ENCODE assay signal across 8 cellular contexts in the genomic region with DNA sequence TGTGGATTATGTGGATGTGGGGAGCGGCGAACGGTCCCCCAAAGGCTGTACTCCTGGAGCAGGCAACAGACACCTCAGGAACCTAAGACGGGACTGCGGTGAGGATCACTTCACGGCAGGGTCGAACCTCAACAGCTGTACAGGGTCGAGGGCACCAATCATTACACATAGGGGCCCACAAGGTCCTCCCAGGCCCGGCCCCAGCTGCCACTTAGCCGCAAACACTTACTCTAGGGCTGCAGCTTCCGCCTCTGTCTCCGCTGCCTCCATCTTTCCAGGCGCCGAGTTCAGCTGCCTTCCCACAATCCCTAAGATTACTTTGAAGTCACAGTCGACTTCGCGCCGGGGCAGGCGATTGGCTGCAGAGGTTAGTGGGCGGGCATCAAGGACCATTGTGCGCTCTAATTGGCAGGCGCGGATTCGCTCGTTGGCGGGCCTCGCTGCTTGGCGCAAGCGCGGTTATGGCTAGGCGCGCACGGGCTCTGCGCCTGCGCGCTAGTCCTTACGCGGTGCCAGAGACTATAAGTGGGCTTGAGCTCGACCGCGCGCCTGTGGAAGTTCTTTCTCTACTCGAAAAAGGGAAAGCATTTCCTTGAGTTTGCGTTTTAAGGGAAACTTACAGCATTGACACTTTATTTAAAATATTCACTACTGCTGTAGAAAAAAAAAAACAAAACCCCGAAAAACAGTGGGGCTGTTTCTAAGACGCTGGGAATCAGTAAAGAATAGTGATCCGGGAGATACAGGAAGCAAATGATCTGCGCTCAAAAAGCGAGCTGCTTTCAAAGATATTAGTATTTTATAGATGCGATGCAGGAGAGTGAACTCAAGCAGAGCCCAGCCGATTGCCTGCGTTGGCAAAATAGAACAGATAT. TPM values are rescaled to one million over a fixed set of nuclear protein-coding genes. Genes with fewer than 3 reads are reported as not detected.
A peak's percentile ranks its signal among the peaks of the same experiment; 100 is the strongest.
DNase-seq lines count a peak whose midpoint lies in the region; ATAC-seq, FAIRE-seq and TF ChIP-seq lines count a peak whose summit lies in the region.

A gene with protein sequence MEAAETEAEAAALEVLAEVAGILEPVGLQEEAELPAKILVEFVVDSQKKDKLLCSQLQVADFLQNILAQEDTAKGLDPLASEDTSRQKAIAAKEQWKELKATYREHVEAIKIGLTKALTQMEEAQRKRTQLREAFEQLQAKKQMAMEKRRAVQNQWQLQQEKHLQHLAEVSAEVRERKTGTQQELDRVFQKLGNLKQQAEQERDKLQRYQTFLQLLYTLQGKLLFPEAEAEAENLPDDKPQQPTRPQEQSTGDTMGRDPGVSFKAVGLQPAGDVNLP (minus strand): TSS at position 293 of the 875 bp plus-strand sequence. CDS start 23 bp downstream, at position 270.

- ATAC-seq in HG02840 (IDR thresholded peaks at IDR 0.05; ENCODE audit: low FRiP score, unreplicated experiment), result peak; percentile 99
- peak; percentile 98 for ATAC-seq in activated naive CD8-positive, alpha-beta T cell treated with anti-CD3 and anti-CD28 coated beads, Interleukin-2, amount 50 U/mL, for 24 hours

- WGBS in trophoblast cell (ENCODE audit: extremely low coverage, insufficient coverage, insufficient read length), result no CpG with 5 or more reads among the region's 52 CpGs

- H3K9me3 ChIP-seq in trophoblast cell (ENCODE audit: insufficient read depth, low read depth, low read length), result no peaks in the 10 kb centered on the region

- peaks cover 3% of the 10 kb centered on the region for H3K79me1 ChIP-seq in trophoblast cell (ENCODE audit: low read length)

- H3K4me3 ChIP-seq in trophoblast cell (ENCODE audit: low read depth, low read length), result peak within 1 kb of the TSS; percentile 90

- peaks cover 43% of the 10 kb centered on the region for H3K36me3 Mint-ChIP-seq in activated naive CD8-positive, alpha-beta T cell treated with anti-CD3 and anti-CD28 coated beads, Interleukin-2, amount 50 U/mL, for 24 hours (ENCODE audit: low read depth)
- peaks cover 16% of the 10 kb centered on the region for H3K36me3 Mint-ChIP-seq in type B pancreatic cell

- peaks cover 7% of the 10 kb centered on the region in 2 experiments for H3K4me1 ChIP-seq in trophoblast cell (ENCODE audit: control insufficient read depth in 1 of 2, insufficient read depth in 2 of 2, low read length in 2 of 2)

- H3K27ac Mint-ChIP-seq in activated naive CD8-positive, alpha-beta T cell treated with anti-CD3 and anti-CD28 coated beads, Interleukin-2, amount 50 U/mL, for 24 hours, result peak within 1 kb of the TSS; percentile 91
- peak within 1 kb of the TSS; percentile 88 for H3K27ac Mint-ChIP-seq in type B pancreatic cell

- no peaks in the 10 kb centered on the region for H3K27me3 Mint-ChIP-seq in activated naive CD8-positive, alpha-beta T cell treated with anti-CD3 and anti-CD28 coated beads, Interleukin-2, amount 50 U/mL, for 24 hours
- no peaks in the 10 kb centered on the region for H3K27me3 Mint-ChIP-seq in type B pancreatic cell

- peak within 1 kb of the TSS; percentile 61 for H4K12ac ChIP-seq in trophoblast cell (ENCODE audit: low read depth, low read length)

- TF ChIP-seq CTCF in type B pancreatic cell (conservative IDR thresholded peaks at IDR 0.05), result no peak

- peak within 1 kb of the TSS; percentile 68 for H3K14ac ChIP-seq in trophoblast cell (ENCODE audit: low read length)

- no peaks in the 10 kb centered on the region for H3K9me3 Mint-ChIP-seq in activated naive CD8-positive, alpha-beta T cell treated with anti-CD3 and anti-CD28 coated beads, Interleukin-2, amount 50 U/mL, for 24 hours
- no peaks in the 10 kb centered on the region for H3K9me3 Mint-ChIP-seq in type B pancreatic cell

- H4K91ac ChIP-seq in trophoblast cell (ENCODE audit: low read depth, low read length), result peak within 1 kb of the TSS; percentile 31

- FAIRE-seq in GM12892 (lab: Jason Lieb, UNC), result peak; percentile 99

- peak within 1 kb of the TSS; percentile 97 for H3K4me3 Mint-ChIP-seq in activated naive CD8-positive, alpha-beta T cell treated with anti-CD3 and anti-CD28 coated beads, Interleukin-2, amount 50 U/mL, for 24 hours
- H3K4me3 Mint-ChIP-seq in type B pancreatic cell, result peak within 1 kb of the TSS; percentile 95

- H3K36me3 ChIP-seq in trophoblast cell (ENCODE audit: control insufficient read depth in 1 of 2, insufficient read depth in 2 of 2, low read length in 2 of 2), result peaks cover 18 to 23% of the 10 kb centered on the region in 2 experiments

- no peak within 1 kb of the TSS for H3K23ac ChIP-seq in trophoblast cell (ENCODE audit: low read length)

- H3K9ac ChIP-seq in trophoblast cell (ENCODE audit: low read length), result peak within 1 kb of the TSS; percentile 85

- peaks cover 4% of the 10 kb centered on the region for H3K79me2 ChIP-seq in trophoblast cell (ENCODE audit: control insufficient read depth, insufficient read depth, low read length, poor library complexity)

- DNase-seq in GM12892 (ENCODE audit: insufficient read length) (peak; percentile 54), NCI-H1436 (lab: John Stamatoyannopoulos, UW) (peak; percentile 94), T follicular helper cell (ENCODE audit: low read depth) (peak; percentile 88), cardiac septum (ENCODE audit: low spot score) (peak; percentile 97), trophoblast cell (peak; percentile 99), type B pancreatic cell (ENCODE audit: extremely low spot score, unreplicated experiment) (peak; percentile 95)
- peak; percentile 90 for DNase-seq in activated naive CD8-positive, alpha-beta T cell treated with anti-CD3 and anti-CD28 coated beads, Interleukin-2, amount 50 U/mL, for 24 hours

- peak within 1 kb of the TSS; percentile 36 for H2BK5ac ChIP-seq in trophoblast cell (ENCODE audit: low read depth, low read length, poor library complexity)

- H3K4me2 ChIP-seq in trophoblast cell (ENCODE audit: low read length), result peak within 1 kb of the TSS; percentile 72

- H2BK120ac ChIP-seq in trophoblast cell (ENCODE audit: insufficient read depth, low read length, poor library complexity), result no peak within 1 kb of the TSS

- TF ChIP-seq POLR2A in GM12892 (IDR thresholded peaks at IDR 0.05; ENCODE audit: low read depth, low read length), result peak; percentile 88

- H2AK5ac ChIP-seq in trophoblast cell (ENCODE audit: low read length), result no peak within 1 kb of the TSS

- intact Hi-C loops in cardiac septum (cut with DNase I), result no loop called here

- peak within 1 kb of the TSS; percentile 86 for H4K8ac ChIP-seq in trophoblast cell (ENCODE audit: low read depth, low read length)

- peak within 1 kb of the TSS; percentile 71 for H3K18ac ChIP-seq in trophoblast cell (ENCODE audit: low read length)

- peak within 1 kb of the TSS; percentile 71 for H3K4ac ChIP-seq in trophoblast cell (ENCODE audit: low read depth, low read length)

- no peak within 1 kb of the TSS for H2BK12ac ChIP-seq in trophoblast cell (ENCODE audit: low read length)

- H3K27ac ChIP-seq in trophoblast cell (ENCODE audit: low read depth, low read length), result no peak within 1 kb of the TSS

- H3K27me3 ChIP-seq in trophoblast cell (ENCODE audit: insufficient read depth, low read length), result no peaks in the 10 kb centered on the region

- H2AFZ ChIP-seq in trophoblast cell (ENCODE audit: insufficient read depth, low read length, poor library complexity), result peak within 1 kb of the TSS; percentile 38

- H3K4me1 Mint-ChIP-seq in activated naive CD8-positive, alpha-beta T cell treated with anti-CD3 and anti-CD28 coated beads, Interleukin-2, amount 50 U/mL, for 24 hours, result peaks cover 41% of the 10 kb centered on the region
- peaks cover 5% of the 10 kb centered on the region for H3K4me1 Mint-ChIP-seq in type B pancreatic cell (ENCODE audit: unreplicated experiment)

RNA-seq across cellular contexts. Expression of the gene that starts here (rescaled TPM):
- polyA plus RNA-seq in GM12892 (2012; ENCODE audit: missing spikeins), result 80.9 TPM
- total RNA-seq in cardiac septum (0.83 TPM), type B pancreatic cell (ENCODE audit: low replicate concordance) (28.6 and 59.6 TPM in 2 replicates)
- polyA plus RNA-seq in trophoblast cell (2013), result 38.0 and 39.0 TPM in 2 replicates

Comparison
In these comparisons a context has a peak if more than half of its experiments do, and no peak if none do; other contexts are left out.
1. RNA of the gene that starts here (total RNA-seq): 28.6 to 59.6 TPM in type B pancreatic cell; 0.83 TPM in cardiac septum (single experiment); every median in the first group is over 10 times any median in the second.
2. Peak in DNase-seq in cardiac septum; RNA of the gene not detected or under 1 TPM.
3. Peak in every context shown above with its lines, with median percentiles within 50 percentile points of each other: DNase-seq.